8 cellular contexts compared by ENCODE assay signal in genomic region chr6:53510751-53511150, GRCh38.
"Had no signal": no experiment of that assay in that cellular context is flagged by ENCODE, and none has a peak within 500 bp of the region (broad histone marks: within the 10 kb centered on the region; RNA-seq: fewer than 3 reads in every experiment).

No MANE protein-coding gene starts in this region.

- H3K27ac Mint-ChIP-seq: IgD-negative memory B cell had no signal

- H3K9me3 Mint-ChIP-seq: IgD-negative memory B cell had no signal

- H3K27me3 Mint-ChIP-seq: IgD-negative memory B cell had no signal

- H3K27ac ChIP-seq: HL-60 had no signal

- H3K4me3 ChIP-seq: K562 had no signal

- FAIRE-seq: HepG2, HTR-8/SVneo had no signal

- H3K4me1 Mint-ChIP-seq: IgD-negative memory B cell had no signal

- H3K4me3 Mint-ChIP-seq: IgD-negative memory B cell had no signal

- DNase-seq: IMR-90, KBM-7, KG1 had no signal
